In genomic region chr7:47100815-47101435, GRCh38 we compare ENCODE assay signal across 8 cellular contexts.
DNase-seq lines count a peak whose midpoint lies in the region; ATAC-seq and TF ChIP-seq lines count a peak whose summit lies in the region.

No MANE protein-coding gene starts in this region.

- no peak overlapping the region for H3K4me3 Mint-ChIP-seq in natural killer cell

- no peak for ATAC-seq in GM19035 (IDR thresholded peaks at IDR 0.05; ENCODE audit: unreplicated experiment)
- no peak for ATAC-seq in GM18867 (IDR thresholded peaks at IDR 0.05; ENCODE audit: unreplicated experiment)
- ATAC-seq in natural killer cell: no peak
- ATAC-seq in GM21526 (IDR thresholded peaks at IDR 0.05; ENCODE audit: low FRiP score, unreplicated experiment): no peak

- no peaks in the 10 kb centered on the region for H3K4me1 Mint-ChIP-seq in natural killer cell

- DNase-seq in DMS114 treated with DMSO at 0.1 percent for 48 hours (lab: John Stamatoyannopoulos, UW; ENCODE audit: unreplicated experiment) (peak; percentile 8), KG1 (lab: John Stamatoyannopoulos, UW) (peak; percentile 2), SW480 (ENCODE audit: low spot score) (peak; percentile 26), iPS DF 4.7 (ENCODE audit: extremely low read depth, low spot score) (peak; percentile 33), natural killer cell (no peak)

- peaks cover 0 to 3% of the 10 kb centered on the region in 2 donors for H3K9me3 Mint-ChIP-seq in natural killer cell

- no peak overlapping the region for H3K27ac Mint-ChIP-seq in natural killer cell

- no peaks in the 10 kb centered on the region for H3K27me3 Mint-ChIP-seq in natural killer cell (ENCODE audit: low read depth in 2 of 2)

- H3K36me3 Mint-ChIP-seq in natural killer cell: no peaks in the 10 kb centered on the region

- intact Hi-C loops in natural killer cell (cut with micrococcal nuclease): no loop called here

- no peak for TF ChIP-seq CTCF in natural killer cell (IDR thresholded peaks at IDR 0.05)
